In the genomic region with DNA sequence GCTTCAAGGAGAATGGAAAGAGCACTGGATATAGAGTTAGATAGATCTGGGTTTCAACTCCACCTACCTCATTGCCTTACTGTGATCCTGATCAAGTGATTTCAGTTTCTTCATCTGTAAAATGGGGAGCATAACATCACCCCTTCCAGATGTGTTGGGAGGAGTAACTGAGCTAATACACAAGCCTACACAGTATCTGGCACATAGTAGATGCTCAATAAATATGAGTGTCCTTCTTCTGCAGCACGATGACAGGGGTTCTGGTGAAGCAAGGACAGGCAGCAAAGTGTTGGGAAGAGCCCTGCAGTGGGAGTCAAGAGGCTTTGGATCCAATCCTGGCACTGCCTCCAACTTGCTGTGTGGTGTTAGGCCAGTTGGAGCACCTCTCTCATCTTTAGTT, we compare ENCODE assay signal across 8 cellular contexts.
DNase-seq lines count a peak whose midpoint lies in the region; ATAC-seq, FAIRE-seq and TF ChIP-seq lines count a peak whose summit lies in the region.

No MANE protein-coding gene starts in this region.

- TF ChIP-seq CTCF in HepG2 (CRISPR knock-in tag; IDR thresholded peaks at IDR 0.05): no peak
- TF ChIP-seq CTCF in right lobe of liver (IDR thresholded peaks at IDR 0.05): no peak
- no peak for TF ChIP-seq CTCF in fibroblast of lung (conservative IDR thresholded peaks at IDR 0.05 in 1 of 2, IDR thresholded peaks at IDR 0.05 in 1 of 2; ENCODE audit: low read depth in 1 of 2, low read length in 2 of 2)

- H3K4me1 ChIP-seq in HepG2 (ENCODE audit: insufficient read depth, low read length): peaks cover 15% of the 10 kb centered on the region
- H3K4me1 ChIP-seq in right lobe of liver: peaks cover 0 to 4% (median 2%) of the 10 kb centered on the region in 4 donors
- H3K4me1 ChIP-seq in fibroblast of lung (ENCODE audit: control insufficient read depth, extremely low read depth, insufficient read depth, low read length): peaks cover 35% of the 10 kb centered on the region

- peaks cover 65% of the 10 kb centered on the region for H3K4me1 Mint-ChIP-seq in activated CD4-positive, alpha-beta memory T cell treated with anti-CD3 and anti-CD28 coated beads for 36 hours (ENCODE audit: low read depth)

- H3K79me2 ChIP-seq in HepG2 (ENCODE audit: insufficient read depth, low read length) (no peaks in the 10 kb centered on the region), fibroblast of lung (ENCODE audit: control insufficient read depth, insufficient read depth, low read length) (no peaks in the 10 kb centered on the region)

- H3K9me3 ChIP-seq in HepG2 (ENCODE audit: low read length) (no peaks in the 10 kb centered on the region), right lobe of liver (no peaks in the 10 kb centered on the region), fibroblast of lung (ENCODE audit: control insufficient read depth, insufficient read depth, low read depth, low read length) (no peaks in the 10 kb centered on the region)

- in situ Hi-C loops in HepG2 (cut with HindIII; ENCODE audit: extremely low pct_ligation_motif_present, low pct_unique_long_range_greater_than_20kb): no loop called here

- peak overlapping the region; percentile 67 for H3K4me3 Mint-ChIP-seq in activated CD4-positive, alpha-beta memory T cell treated with anti-CD3 and anti-CD28 coated beads for 36 hours

- TF ChIP-seq RAD21 in HepG2 (CRISPR knock-in tag; IDR thresholded peaks at IDR 0.05): no peak

- POLR2A ChIA-PET in HepG2 (lab: Yijun Ruan, JAX): no interaction called here
- POLR2A ChIA-PET in activated CD4-positive, alpha-beta memory T cell treated with anti-CD3 and anti-CD28 coated beads for 36 hours (lab: Charles Lee): interaction anchor here (1.0 to 3.6 kb wide), 6 partner anchors 12 to 401 kb away, joined by 3 to 33 read pairs (median 4); no protein-coding TSS in a partner anchor

- TF ChIP-seq EP300 in HepG2 (IDR thresholded peaks at IDR 0.05; ENCODE audit: low read depth in 2 of 2, low read length in 2 of 2) (no peak), HepG2 (CRISPR knock-in tag; IDR thresholded peaks at IDR 0.05; ENCODE audit: borderline replicate concordance) (no peak)

- peaks cover 0 to 23% of the 10 kb centered on the region in 2 experiments; a peak in 3 of 5 replicates for H3K27me3 ChIP-seq in HepG2 (ENCODE audit: control insufficient read depth in 1 of 2, insufficient read depth in 2 of 2, low read length in 2 of 2)
- H3K27me3 ChIP-seq in right lobe of liver: no peaks in the 10 kb centered on the region
- peaks cover 3% of the 10 kb centered on the region for H3K27me3 ChIP-seq in fibroblast of lung (ENCODE audit: control insufficient read depth, insufficient read depth, low read length)

- H3K4me3 ChIP-seq in HepG2 (replicated peaks in 1 of 3; ENCODE audit: insufficient read depth in 1 of 3, low read depth in 2 of 3, low read length in 3 of 3) (no peak overlapping the region), right lobe of liver (no peak overlapping the region), fibroblast of lung (replicated peaks in 1 of 4; ENCODE audit: control extremely low read depth in 1 of 4, insufficient read depth in 1 of 4, low read depth in 3 of 4, low read length in 4 of 4) (no peak overlapping the region)

- H2AFZ ChIP-seq in HepG2 (ENCODE audit: low read length) (no peak overlapping the region), fibroblast of lung (ENCODE audit: low read length) (no peak overlapping the region)

- H3K27ac ChIP-seq in HepG2 (ENCODE audit: extremely low read length, insufficient read depth, low read length) (no peak overlapping the region), right lobe of liver (no peak overlapping the region), fibroblast of lung (ENCODE audit: insufficient read depth, low read length) (peak overlapping the region; percentile 38)

- no peak overlapping the region for H3K9ac ChIP-seq in HepG2 (ENCODE audit: insufficient read depth, low read depth, low read length)
- H3K9ac ChIP-seq in fibroblast of lung (ENCODE audit: insufficient read depth, low read length): no peak overlapping the region

- peaks cover 28% of the 10 kb centered on the region for H3K27me3 Mint-ChIP-seq in activated CD4-positive, alpha-beta memory T cell treated with anti-CD3 and anti-CD28 coated beads for 36 hours

- DNase-seq in HepG2 (ENCODE audit: low spot score) (no peak), right lobe of liver (no peak), fibroblast of lung (ENCODE audit: low read depth in 2 of 2) (no peak), NCI-H1105 (lab: John Stamatoyannopoulos, UW) (no peak)
- DNase-seq in activated CD4-positive, alpha-beta memory T cell treated with anti-CD3 and anti-CD28 coated beads for 36 hours: no peak
- no peak for DNase-seq in stimulated activated CD4-positive, alpha-beta T cell treated with anti-CD3 and anti-CD28 coated beads, Interleukin-2, amount 100 ng/mL, for 48 hours
- DNase-seq in NK-92 treated with Interleukin-12 subunit alpha and Interleukin-12 subunit beta, amount 100 ng/mL, for 24 hours (lab: John Stamatoyannopoulos, UW): no peak

- intact Hi-C loops in HepG2 (cut with micrococcal nuclease; ENCODE audit: unreplicated experiment): no loop called here
- intact Hi-C loops in right lobe of liver (cut with DNase I): loop anchor here in 1 of 2 donors (10.0 kb wide), 1 partner anchor 1019 kb away; no protein-coding TSS in a partner anchor
- intact Hi-C loops in activated CD4-positive, alpha-beta memory T cell treated with anti-CD3 and anti-CD28 coated beads for 36 hours (cut with micrococcal nuclease): loop anchor here (2.0 to 5.0 kb wide), 7 partner anchors 35 to 916 kb away; no protein-coding TSS in a partner anchor

- H3K27ac Mint-ChIP-seq in activated CD4-positive, alpha-beta memory T cell treated with anti-CD3 and anti-CD28 coated beads for 36 hours: peak overlapping the region; percentile 97

- H3K36me3 Mint-ChIP-seq in activated CD4-positive, alpha-beta memory T cell treated with anti-CD3 and anti-CD28 coated beads for 36 hours: peaks cover 2% of the 10 kb centered on the region

- CTCF ChIA-PET in HepG2 (lab: Yijun Ruan, JAX; ENCODE audit: low intra/inter-chr PET ratio, low total read pairs): no interaction called here
- CTCF ChIA-PET in activated CD4-positive, alpha-beta memory T cell treated with anti-CD3 and anti-CD28 coated beads for 36 hours (lab: Charles Lee): interaction anchor here (0.6 to 9.0 kb wide), 4 partner anchors 11 to 398 kb away, joined by 3 to 81 read pairs (median 4); no protein-coding TSS in a partner anchor

- H4K20me1 ChIP-seq in HepG2 (ENCODE audit: insufficient read depth, low read length) (no peaks in the 10 kb centered on the region), fibroblast of lung (ENCODE audit: control insufficient read depth, extremely low read depth, insufficient read depth, low read length) (no peaks in the 10 kb centered on the region)

- no peak for ATAC-seq in HepG2
- no peak for ATAC-seq in right lobe of liver
- no peak for ATAC-seq in esophagus mucosa

- WGBS in HepG2 (ENCODE audit: low lambda C conversion rate): 14% methylated on average over 1 of the region's 1 CpG
- no CpG with 5 or more reads among the region's 1 CpG for WGBS in right lobe of liver (ENCODE audit: insufficient coverage, low coverage, low lambda C conversion rate, missing lambda C conversion rate)

- H3K4me2 ChIP-seq in HepG2 (ENCODE audit: low read depth, low read length): no peak overlapping the region
- H3K4me2 ChIP-seq in fibroblast of lung (ENCODE audit: extremely low read depth, insufficient read depth, low read length): no peak overlapping the region

- no peak for TF ChIP-seq POLR2A in HepG2 (IDR thresholded peaks at IDR 0.05; ENCODE audit: insufficient read depth in 1 of 2, low read depth in 2 of 2, low read length in 2 of 2)
- no peak for TF ChIP-seq POLR2A in right lobe of liver (IDR thresholded peaks at IDR 0.05)

- FAIRE-seq in HepG2 (lab: Jason Lieb, UNC): no peak

- H3K36me3 ChIP-seq in HepG2 (replicated peaks in 1 of 2; ENCODE audit: control insufficient read depth in 1 of 2, insufficient read depth in 2 of 2, low read length in 2 of 2) (no peaks in the 10 kb centered on the region), right lobe of liver (no peaks in the 10 kb centered on the region), fibroblast of lung (ENCODE audit: control insufficient read depth, insufficient read depth, low read length) (no peaks in the 10 kb centered on the region)

- H3K9me3 Mint-ChIP-seq in activated CD4-positive, alpha-beta memory T cell treated with anti-CD3 and anti-CD28 coated beads for 36 hours: no peaks in the 10 kb centered on the region

- BruUV-seq in HepG2 (replicated peaks; lab: Mats Ljungman, UMichigan): no TSS peak

TF ChIP-seq in HepG2, 621 proteins besides CTCF, POLR2A, EP300 and RAD21:
- TF ChIP-seq NR2F2 (IDR thresholded peaks at IDR 0.05; ENCODE audit: borderline replicate concordance, low read depth) (no peak), ZNF768 (CRISPR knock-in tag; IDR thresholded peaks at IDR 0.05) (peak; percentile 36; the same call in 1 of the 2 replicates), NR1H2 (CRISPR knock-in tag; IDR thresholded peaks at IDR 0.05; ENCODE audit: borderline replicate concordance, low read depth) (no peak), ZBTB8A (CRISPR knock-in tag; IDR thresholded peaks at IDR 0.05; ENCODE audit: borderline replicate concordance, low read depth) (no peak), TMF1 (CRISPR knock-in tag; IDR thresholded peaks at IDR 0.05; ENCODE audit: low read depth) (no peak), ZNF614 (CRISPR knock-in tag; IDR thresholded peaks at IDR 0.05; ENCODE audit: borderline replicate concordance) (no peak)
TF ChIP-seq in HepG2: peak in this region for 1.
